ENCODE assay signal across 7 cellular contexts in the genomic region with DNA sequence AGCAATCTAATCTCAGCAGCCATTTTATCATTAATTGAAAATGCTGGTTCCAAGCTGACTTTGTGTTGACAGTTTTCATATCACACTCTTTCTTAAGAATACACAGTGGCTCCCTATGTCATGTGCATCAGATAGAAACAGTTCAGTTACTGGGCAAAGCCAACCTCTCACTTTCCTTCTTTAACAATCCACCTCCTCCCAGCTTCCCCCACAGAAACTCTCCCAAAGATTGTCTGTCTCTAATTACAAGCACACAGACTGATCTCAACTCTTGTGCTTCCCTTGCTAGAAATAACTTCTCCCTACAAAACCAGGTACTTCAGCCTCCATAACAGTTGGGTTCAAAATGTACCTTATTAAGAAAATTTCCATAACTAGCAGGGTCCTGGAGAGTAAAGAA.
"Had no signal": no experiment of that assay in that cellular context is flagged by ENCODE, and none has a peak within 500 bp of the region (broad histone marks: within the 10 kb centered on the region; RNA-seq: fewer than 3 reads in every experiment).

No MANE protein-coding gene starts in this region.

- H3K9me3 ChIP-seq: HAP-1 had no signal

- DNase-seq: GM23248, GOT3, H7, HFFc6, KBM-7 had no signal

- H3K4me3 ChIP-seq: GM23248, HAP-1 had no signal

- H3K4me1 ChIP-seq: HAP-1 had no signal

- H3K27ac ChIP-seq: GM23248, HL-60 had no signal

- H3K36me3 ChIP-seq: HAP-1 had no signal
